Comparison of ENCODE assay signal across 20 cellular contexts in genomic region chr7:130147710-130148325, GRCh38. TPM values are rescaled to one million over a fixed set of nuclear protein-coding genes. Genes with fewer than 3 reads are reported as not detected.
DNase-seq lines count a peak whose midpoint lies in the region; ATAC-seq, FAIRE-seq and TF ChIP-seq lines count a peak whose summit lies in the region.
"Had no signal": no experiment of that assay in that cellular context is flagged by ENCODE, and none has a peak within 500 bp of the region (broad histone marks: within the 10 kb centered on the region; RNA-seq: fewer than 3 reads in every experiment).

No MANE protein-coding gene starts in this region.

- H4K5ac ChIP-seq in H9 (ENCODE audit: insufficient read length, low read depth, low read length): no peak overlapping the region

- POLR2A ChIA-PET in activated B cell treated with CpG ODN at 0.5 μM for 24 hours (lab: Charles Lee): interaction anchor here (0.7 kb wide), 1 partner anchor 573 kb away, joined by 3 read pairs; no protein-coding TSS in a partner anchor

- H4K91ac ChIP-seq in H9 (ENCODE audit: insufficient read length, low read depth, low read length): no peak overlapping the region

- ATAC-seq in activated B cell treated with CpG ODN at 0.5 μM for 24 hours (ENCODE audit: low read depth): no peak
- ATAC-seq: GM12878, GM23338, HepG2 had no signal

- no peaks in the 10 kb centered on the region for H3K4me1 ChIP-seq in H9 (ENCODE audit: insufficient read depth, low read length)
- H3K4me1 ChIP-seq: Peyer's patch had no signal

- H2BK15ac ChIP-seq in H9 (ENCODE audit: low read depth, low read length): no peak overlapping the region

- no peak for TF ChIP-seq CTCF in H9 (conservative IDR thresholded peaks at IDR 0.05)
- TF ChIP-seq CTCF in activated B cell treated with CpG ODN at 0.5 μM for 24 hours (IDR thresholded peaks at IDR 0.05): no peak
- no peak for TF ChIP-seq CTCF in mesothelial cell of epicardium (IDR thresholded peaks at IDR 0.05; ENCODE audit: unreplicated experiment)

- TF ChIP-seq POLR2A in H54 (IDR thresholded peaks at IDR 0.05; ENCODE audit: low read depth, low read length): no peak

- no peak overlapping the region for H3K18ac ChIP-seq in H9 (ENCODE audit: insufficient read length, low read depth, low read length)

- no peak overlapping the region for H3K9ac ChIP-seq in H9 (ENCODE audit: extremely low read depth, insufficient read length, low read length)

- peak overlapping the region; percentile 31; the same call in 1 of the 2 replicates for H3K4ac ChIP-seq in H9 (ENCODE audit: low read depth, low read length)

- no peaks in the 10 kb centered on the region for H3K79me2 ChIP-seq in H9 (ENCODE audit: insufficient read depth, low read length)

- FAIRE-seq in H54 (lab: Jason Lieb, UNC): no peak
- FAIRE-seq: GM12878, HepG2 had no signal

- H3K27me3 ChIP-seq in H9 (ENCODE audit: insufficient read depth, low read length): no peaks in the 10 kb centered on the region
- H3K27me3 ChIP-seq: Peyer's patch had no signal

- H4K8ac ChIP-seq in H9 (replicated peaks; ENCODE audit: insufficient read length, low read depth, low read length): no peak overlapping the region

- H3T11ph ChIP-seq in H9 (ENCODE audit: low read length): no peak overlapping the region

- H2BK12ac ChIP-seq in H9 (ENCODE audit: insufficient read length, low read depth, low read length): no peak overlapping the region

- no peak overlapping the region; the same call in 1 of the 2 replicates for H3K14ac ChIP-seq in H9 (ENCODE audit: insufficient read depth, low read length)

- H3K56ac ChIP-seq in H9 (ENCODE audit: insufficient read length, low read depth, low read length): no peak overlapping the region

- H3K9me3 Mint-ChIP-seq in H9: no peaks in the 10 kb centered on the region
- H3K9me3 Mint-ChIP-seq in activated B cell treated with CpG ODN at 0.5 μM for 24 hours: no peaks in the 10 kb centered on the region
- no peaks in the 10 kb centered on the region for H3K9me3 Mint-ChIP-seq in mesothelial cell of epicardium
- H3K9me3 Mint-ChIP-seq: GM23338 had no signal

- H3K79me1 ChIP-seq in H9 (ENCODE audit: insufficient read depth, low read depth, low read length, poor library complexity, severe bottlenecking): no peaks in the 10 kb centered on the region

- no peak overlapping the region for H2BK120ac ChIP-seq in H9 (ENCODE audit: low read depth, low read length, poor library complexity, severe bottlenecking)

- no peaks in the 10 kb centered on the region for H3K23me2 ChIP-seq in H9 (ENCODE audit: insufficient read length, low read depth, low read length, poor library complexity, severe bottlenecking)

- H3K27ac Mint-ChIP-seq in H9: no peak overlapping the region
- H3K27ac Mint-ChIP-seq in activated B cell treated with CpG ODN at 0.5 μM for 24 hours: peak overlapping the region; percentile 77
- peak overlapping the region; percentile 87 for H3K27ac Mint-ChIP-seq in mesothelial cell of epicardium
- H3K27ac Mint-ChIP-seq: GM23338 had no signal

- no peak overlapping the region for H2AFZ ChIP-seq in H9 (ENCODE audit: low read length)
- H2AFZ ChIP-seq: GM23338 had no signal

- H3K27ac ChIP-seq in H9 (ENCODE audit: insufficient read length, low read depth, low read length) (no peak overlapping the region), temporal lobe (ENCODE audit: low read depth, low read length) (peak overlapping the region; percentile 50)
- H3K27ac ChIP-seq: Peyer's patch had no signal

- no peak overlapping the region for H3K4me2 ChIP-seq in H9 (ENCODE audit: insufficient read depth, insufficient read length, low read length)
- H3K4me2 ChIP-seq: GM23338 had no signal

- DNase-seq in H9: no peak
- no peak for DNase-seq in activated B cell treated with CpG ODN at 0.5 μM for 24 hours
- no peak for DNase-seq in mesothelial cell of epicardium (ENCODE audit: low spot score in 2 of 2, unreplicated experiment in 2 of 2)
- DNase-seq in GM19238 (ENCODE audit: insufficient read length, low spot score): no peak
- DNase-seq in NCI-H526 (lab: John Stamatoyannopoulos, UW): no peak
- no peak for DNase-seq in H54 (ENCODE audit: insufficient read length, low spot score)
- DNase-seq: ACHN; CD4-positive, CD25-positive, alpha-beta regulatory T cell; COR-L47; NCI-H1417; NCI-H187; NCI-H2107; NCI-H748 treated with DMSO at 0.1 percent for 48 hours; NK-92 treated with Interleukin-12 subunit alpha and Interleukin-12 subunit beta, amount 100 ng/mL, for 24 hours had no signal

- H3K4me3 Mint-ChIP-seq in H9 (no peak overlapping the region), activated B cell treated with CpG ODN at 0.5 μM for 24 hours (no peak overlapping the region), mesothelial cell of epicardium (no peak overlapping the region)
- H3K4me3 Mint-ChIP-seq: CD4-positive, CD25-positive, alpha-beta regulatory T cell; GM23338 had no signal

- H3K36me3 Mint-ChIP-seq in H9 (ENCODE audit: insufficient read depth in 1 of 3, low read depth in 3 of 3) (no peaks in the 10 kb centered on the region), activated B cell treated with CpG ODN at 0.5 μM for 24 hours (ENCODE audit: low read depth) (no peaks in the 10 kb centered on the region), mesothelial cell of epicardium (no peaks in the 10 kb centered on the region)
- H3K36me3 Mint-ChIP-seq: CD4-positive, CD25-positive, alpha-beta regulatory T cell had no signal

- intact Hi-C loops in activated B cell treated with CpG ODN at 0.5 μM for 24 hours (cut with micrococcal nuclease): no loop called here

- no peaks in the 10 kb centered on the region for H3K9me3 ChIP-seq in H9 (ENCODE audit: control insufficient read depth, low read depth, low read length)
- H3K9me3 ChIP-seq: Peyer's patch had no signal

- H3K23ac ChIP-seq in H9 (ENCODE audit: insufficient read length, low read depth, low read length): no peak overlapping the region

- H3K4me1 Mint-ChIP-seq in H9: peaks cover 8 to 11% of the 10 kb centered on the region in 2 experiments
- peaks cover 55% of the 10 kb centered on the region for H3K4me1 Mint-ChIP-seq in activated B cell treated with CpG ODN at 0.5 μM for 24 hours
- peaks cover 41% of the 10 kb centered on the region for H3K4me1 Mint-ChIP-seq in mesothelial cell of epicardium

- H3K27me3 Mint-ChIP-seq in H9 (ENCODE audit: low read depth): peaks cover 5% of the 10 kb centered on the region
- no peaks in the 10 kb centered on the region for H3K27me3 Mint-ChIP-seq in activated B cell treated with CpG ODN at 0.5 μM for 24 hours
- no peaks in the 10 kb centered on the region for H3K27me3 Mint-ChIP-seq in mesothelial cell of epicardium (ENCODE audit: low read depth)
- H3K27me3 Mint-ChIP-seq: CD4-positive, CD25-positive, alpha-beta regulatory T cell had no signal

- no peak overlapping the region for H2AK5ac ChIP-seq in H9 (ENCODE audit: insufficient read length, low read length)

- H2BK20ac ChIP-seq in H9 (ENCODE audit: low read depth, low read length, poor library complexity, severe bottlenecking): no peak overlapping the region

- CTCF ChIA-PET in activated B cell treated with CpG ODN at 0.5 μM for 24 hours (lab: Charles Lee): no interaction called here

- WGBS in H9 (ENCODE audit: extremely low coverage, insufficient read length, low lambda C conversion rate): no CpG with 5 or more reads among the region's 14 CpGs

- no peak overlapping the region for H2BK5ac ChIP-seq in H9 (ENCODE audit: insufficient read length, low read length)

- H4K20me1 ChIP-seq in H9 (ENCODE audit: control insufficient read depth, insufficient read depth, insufficient read length): no peaks in the 10 kb centered on the region

RNA-seq across cellular contexts. Expression of gene TMEM209, which starts 57.4 kb away (rescaled TPM):
- total RNA-seq in H9 (2021) (30.8 and 33.9 TPM in 2 replicates), activated B cell treated with CpG ODN at 0.5 μM for 24 hours (30.0 and 32.6 TPM in 2 replicates), mesothelial cell of epicardium (23.9 to 27.8 TPM (median 23.9 TPM) in 3 replicates), temporal lobe (7.9 TPM)

RNA-seq across cellular contexts. Expression of gene SSMEM1, which starts 59.8 kb away (rescaled TPM):
- total RNA-seq in H9 (2021) (not detected in 2 replicates), activated B cell treated with CpG ODN at 0.5 μM for 24 hours (not detected in 2 replicates), mesothelial cell of epicardium (not detected in 3 replicates), temporal lobe (not detected)
- total RNA-seq: CD4-positive, CD25-positive, alpha-beta regulatory T cell; GM12878; GM23338; HepG2; M059J; Peyer's patch had no signal

Comparison
In these comparisons a context has a peak if more than half of its experiments do, and no peak if none do; other contexts are left out.
1. H3K27ac Mint-ChIP-seq: peak in activated B cell treated with CpG ODN at 0.5 μM for 24 hours (single experiment) and mesothelial cell of epicardium (single experiment); none in H9 (0 of 3).